Comparison of ENCODE assay signal across 22 cellular contexts in the genomic region with DNA sequence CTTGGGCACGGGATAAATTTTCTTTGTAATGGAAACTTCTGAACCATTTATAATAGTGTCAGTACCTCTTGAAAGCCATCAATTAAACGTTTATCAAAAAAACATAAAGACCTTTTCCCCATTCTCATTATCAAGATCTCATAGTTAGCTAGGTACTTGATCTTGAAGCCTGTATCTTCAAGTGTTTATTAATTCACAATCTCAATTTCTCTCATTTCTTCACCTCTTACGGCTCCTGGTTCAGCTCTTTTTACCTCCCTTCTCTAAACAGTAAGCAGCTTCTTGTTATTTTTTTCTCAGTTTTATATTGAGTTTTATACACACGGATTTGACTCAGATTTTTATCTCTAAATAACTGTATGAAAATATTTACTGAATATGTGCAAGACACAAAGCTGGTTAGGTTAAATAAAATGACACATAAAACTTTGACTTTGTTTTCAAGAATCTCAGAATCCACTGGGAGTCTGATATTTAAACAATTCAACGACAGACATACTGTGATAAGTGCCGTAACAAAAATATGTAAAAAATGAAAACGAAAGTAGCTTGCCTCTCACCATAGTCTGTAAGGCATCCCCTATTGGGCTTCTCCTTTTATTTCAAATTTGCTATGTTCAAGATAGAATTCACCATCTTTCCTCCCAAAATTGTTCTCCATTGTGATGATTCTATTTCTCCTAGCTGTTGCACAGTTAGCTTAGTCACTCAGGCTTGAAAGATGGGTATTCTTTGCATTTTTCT.
"Had no signal": no experiment of that assay in that cellular context is flagged by ENCODE, and none has a peak within 500 bp of the region (broad histone marks: within the 10 kb centered on the region; RNA-seq: fewer than 3 reads in every experiment).

No MANE protein-coding gene starts in this region.

- H3K27me3 ChIP-seq: breast epithelium, testis had no signal

- FAIRE-seq: endometrium, frontal cortex had no signal

- H3K36me3 ChIP-seq: breast epithelium, left ventricle myocardium inferior had no signal

- ATAC-seq: activated T-cell treated with anti-CD3 and anti-CD28 coated beads, Interleukin-2, amount 50 U/mL, for 4 hours; natural killer cell; stimulated activated naive B cell treated with anti-CD40 and anti-IgM and Interleukin-4, amounts not matched to agents 10 μg/mL and 1 μg/mL and 100 μg/mL, for 72 hours; WTC11 had no signal

- H3K4me3 ChIP-seq: breast epithelium, left ventricle myocardium inferior, testis had no signal

- H3K27ac ChIP-seq: breast epithelium, left ventricle myocardium inferior, testis had no signal

- H3K4me1 ChIP-seq: breast epithelium, left ventricle myocardium inferior had no signal

- DNase-seq: activated CD8-positive, alpha-beta memory T cell treated with anti-CD3 and anti-CD28 coated beads for 24 hours; activated CD8-positive, alpha-beta memory T cell treated with anti-CD3 and anti-CD28 coated beads, Interleukin-2, amount 50 U/mL, for 4 hours; activated naive CD4-positive, alpha-beta T cell; activated naive CD8-positive, alpha-beta T cell treated with anti-CD3 and anti-CD28 coated beads for 36 hours; activated T-cell treated with anti-CD3 and anti-CD28 coated beads, Interleukin-2, amount 50 U/mL, for 4 hours; cerebellar nuclear complex; glutamatergic neuron; hippocampal formation; kidney glomerular epithelial cell; left ventricle myocardium inferior; midbrain; natural killer cell; retina; stimulated activated CD4-positive, alpha-beta T cell treated with anti-CD3 and anti-CD28 coated beads, Interleukin-2, amount 100 ng/mL, for 48 hours; stimulated activated CD8-positive, alpha-beta memory T cell treated with anti-CD3 and anti-CD28 coated beads, Interleukin-4, amount 100 ng/mL, for 48 hours; stimulated activated naive B cell treated with anti-CD40 and anti-IgM and Interleukin-4, amounts not matched to agents 10 μg/mL and 1 μg/mL and 100 μg/mL, for 72 hours; T1000; testis had no signal

- H3K9me3 ChIP-seq: breast epithelium, left ventricle myocardium inferior, testis had no signal
